ENCODE assay signal across 26 cellular contexts in genomic region chr4:140219567-140219966, GRCh38.
"Had no signal": no experiment of that assay in that cellular context is flagged by ENCODE, and none has a peak within 500 bp of the region (broad histone marks: within the 10 kb centered on the region; RNA-seq: fewer than 3 reads in every experiment).

No MANE protein-coding gene starts in this region.

- H3K4me1 ChIP-seq: adrenal gland, body of pancreas, gastroesophageal sphincter, tibial nerve had no signal

- DNase-seq: activated CD4-positive, alpha-beta T cell treated with anti-CD3 and anti-CD28 coated beads, Interleukin-2, amount 50 U/mL, for 1 hour; activated CD4-positive, CD25-positive, alpha-beta regulatory T cell treated with anti-CD3 and anti-CD28 coated beads, Interleukin-2, amount 50 U/mL, for 72 hours; activated CD8-positive, alpha-beta T cell treated with anti-CD3 and anti-CD28 coated beads for 36 hours; activated naive CD4-positive, alpha-beta T cell; activated T-cell treated with anti-CD3 and anti-CD28 coated beads, Interleukin-2, amount 50 U/mL, for 4 hours; adrenal gland; aorta; body of pancreas; cerebellar nuclear complex; dorsolateral prefrontal cortex; effector memory CD4-positive, alpha-beta T cell; erythroblast; hippocampal formation; left colon; natural killer cell; posterior cingulate gyrus; right cardiac atrium; stimulated activated CD4-positive, alpha-beta T cell treated with anti-CD3 and anti-CD28 coated beads, Interleukin-2, amount 100 ng/mL, for 48 hours; stimulated activated naive CD4-positive, alpha-beta T cell treated with Interleukin-2 at 50 U/mL for 16 hours; T-helper 17 cell; T1000; WERI-Rb-1 had no signal

- H3K27me3 ChIP-seq: adrenal gland, body of pancreas, dorsolateral prefrontal cortex, gastroesophageal sphincter, tibial nerve had no signal

- H3K27ac ChIP-seq: adrenal gland, body of pancreas, coronary artery, dorsolateral prefrontal cortex, gastroesophageal sphincter, tibial nerve, WERI-Rb-1 had no signal

- H3K36me3 ChIP-seq: adrenal gland, gastroesophageal sphincter, tibial nerve, WERI-Rb-1 had no signal

- ATAC-seq: activated CD8-positive, alpha-beta T cell treated with anti-CD3 and anti-CD28 coated beads for 36 hours; activated naive CD4-positive, alpha-beta T cell treated with anti-CD3 and anti-CD28 coated beads, Interleukin-2, amount 50 U/mL, for 72 hours; activated T-cell treated with anti-CD3 and anti-CD28 coated beads, Interleukin-2, amount 50 U/mL, for 4 hours; body of pancreas; gastroesophageal sphincter; left colon; natural killer cell; right cardiac atrium; T-helper 17 cell had no signal

- H3K4me3 ChIP-seq: adrenal gland, body of pancreas, coronary artery, dorsolateral prefrontal cortex, gastroesophageal sphincter, tibial nerve had no signal

- H3K9me3 ChIP-seq: adrenal gland, body of pancreas, gastroesophageal sphincter, tibial nerve had no signal
